9 cellular contexts compared by ENCODE assay signal in genomic region chr1:174074757-174075156, GRCh38. TPM values are rescaled to one million over a fixed set of nuclear protein-coding genes. Genes with fewer than 3 reads are reported as not detected.
DNase-seq lines count a peak whose midpoint lies in the region; ATAC-seq and TF ChIP-seq lines count a peak whose summit lies in the region.
"Had no signal": no experiment of that assay in that cellular context is flagged by ENCODE, and none has a peak within 500 bp of the region (broad histone marks: within the 10 kb centered on the region; RNA-seq: fewer than 3 reads in every experiment).

No MANE protein-coding gene starts in this region.

- H3K4me1 Mint-ChIP-seq in CD4-positive, alpha-beta T cell (ENCODE audit: low read depth): no peaks in the 10 kb centered on the region

- POLR2A ChIA-PET in CD4-positive, alpha-beta T cell (lab: Charles Lee): no interaction called here
- POLR2A ChIA-PET in IMR-90 (lab: Charles Lee; ENCODE audit: unreplicated experiment): no interaction called here

- H2AFZ ChIP-seq in IMR-90 (replicated peaks; ENCODE audit: low read length, poor library complexity): no peak overlapping the region

- H3K79me1 ChIP-seq in IMR-90 (ENCODE audit: low read depth in 1 of 2, low read length in 2 of 2): no peaks in the 10 kb centered on the region

- H3K27me3 ChIP-seq in CD4-positive, alpha-beta T cell (ENCODE audit: control insufficient read depth, insufficient read depth, low read length): no peaks in the 10 kb centered on the region
- H3K27me3 ChIP-seq in IMR-90 (ENCODE audit: control insufficient read depth, insufficient read depth, low read length): no peaks in the 10 kb centered on the region
- H3K27me3 ChIP-seq in adrenal gland: no peaks in the 10 kb centered on the region
- no peaks in the 10 kb centered on the region for H3K27me3 ChIP-seq in liver (ENCODE audit: control insufficient read depth in 4 of 4, insufficient read depth in 4 of 4, low read length in 3 of 4)

- TF ChIP-seq CTCF in CD4-positive, alpha-beta T cell (IDR thresholded peaks at IDR 0.05): peak; percentile 32
- peak; percentile 64 for TF ChIP-seq CTCF in IMR-90 (conservative IDR thresholded peaks at IDR 0.05; ENCODE audit: low read depth, low read length)
- TF ChIP-seq CTCF in adrenal gland (IDR thresholded peaks at IDR 0.05): peak; percentile 17 to 55 (median 44)
- TF ChIP-seq CTCF in liver (IDR thresholded peaks at IDR 0.05; ENCODE audit: low read depth, low read length, missing input control): peak; percentile 28

- intact Hi-C loops in CD4-positive, alpha-beta T cell (cut with DNase I, micrococcal nuclease): loop anchor here (5.0 to 10.0 kb wide), 3 partner anchors 652 to 1332 kb away; no protein-coding TSS in a partner anchor
- intact Hi-C loops in IMR-90 (cut with micrococcal nuclease): loop anchor here (5.0 kb wide), 4 partner anchors 52 to 1332 kb away; partner anchors contain the start of gene RC3H1
- intact Hi-C loops in adrenal gland (cut with DNase I): loop anchor here in 1 of 2 donors (10.0 kb wide), 1 partner anchor 100 kb away; no protein-coding TSS in a partner anchor

- in situ Hi-C loops in IMR-90 (cut with MboI; ENCODE audit: low sequenced_read_pairs): loop anchor here (10.0 kb wide), 2 partner anchors 80 to 1330 kb away; no protein-coding TSS in a partner anchor
- in situ Hi-C loops in KBM-7 (cut with MboI; ENCODE audit: low pct_unique_long_range_greater_than_20kb, low sequenced_read_pairs): no loop called here

- no peak overlapping the region for H2BK20ac ChIP-seq in IMR-90 (ENCODE audit: low read depth, low read length)

- no peak for DNase-seq in CD4-positive, alpha-beta T cell
- DNase-seq in IMR-90 (peak; percentile 55), adrenal gland (no peak), KBM-7 (no peak), NCI-H1417 treated with DMSO at 0.1 percent for 48 hours (lab: John Stamatoyannopoulos, UW) (no peak)

- no peak overlapping the region for H3K14ac ChIP-seq in IMR-90 (replicated peaks; ENCODE audit: low read depth, low read length)

- TF ChIP-seq POLR2A in IMR-90 (IDR thresholded peaks at IDR 0.05; ENCODE audit: low read depth, low read length) (no peak), adrenal gland (IDR thresholded peaks at IDR 0.05) (no peak)

- no peak overlapping the region for H2AK9ac ChIP-seq in IMR-90 (replicated peaks; ENCODE audit: low read depth, low read length, poor library complexity)

- no peak overlapping the region for H4K91ac ChIP-seq in IMR-90 (ENCODE audit: insufficient read depth, low read depth, low read length)

- peak; percentile 72 for TF ChIP-seq RAD21 in IMR-90 (IDR thresholded peaks at IDR 0.05; ENCODE audit: low read length)
- TF ChIP-seq RAD21 in liver (IDR thresholded peaks at IDR 0.05): peak; percentile 78 to 80

- H3K36me3 ChIP-seq in IMR-90 (ENCODE audit: control insufficient read depth, insufficient read depth, low read length): no peaks in the 10 kb centered on the region
- H3K36me3 ChIP-seq in adrenal gland (replicated peaks in 1 of 2): no peaks in the 10 kb centered on the region
- no peaks in the 10 kb centered on the region for H3K36me3 ChIP-seq in liver (ENCODE audit: control insufficient read depth in 4 of 4, insufficient read depth in 3 of 4, low read depth in 1 of 4, low read length in 3 of 4)

- dilution Hi-C loops in IMR-90 (cut with HindIII; ENCODE audit: low sequenced_read_pairs, unreplicated experiment): no loop called here

- H2BK15ac ChIP-seq in IMR-90 (ENCODE audit: low read depth, low read length): no peak overlapping the region; the same call in 2 of the 3 replicates

- H3K27me3 Mint-ChIP-seq in CD4-positive, alpha-beta T cell: no peaks in the 10 kb centered on the region

- no peak overlapping the region for H3K4me2 ChIP-seq in IMR-90 (ENCODE audit: low read depth, low read length)

- H4K8ac ChIP-seq in IMR-90 (ENCODE audit: low read depth in 2 of 2, low read length in 2 of 2): no peak overlapping the region

- H4K5ac ChIP-seq in IMR-90 (ENCODE audit: low read depth, low read length): no peak overlapping the region

- H3K36me3 Mint-ChIP-seq in CD4-positive, alpha-beta T cell (ENCODE audit: low read depth): no peaks in the 10 kb centered on the region

- no peak overlapping the region for H2BK120ac ChIP-seq in IMR-90 (ENCODE audit: low read depth, low read length)

- no peak overlapping the region for H3K56ac ChIP-seq in IMR-90 (ENCODE audit: extremely low read depth, insufficient read depth, low read length)

- CTCF ChIA-PET in CD4-positive, alpha-beta T cell (lab: Charles Lee): interaction anchor here (1.3 kb wide), 1 partner anchor 10 kb away, joined by 3 read pairs; no protein-coding TSS in a partner anchor
- CTCF ChIA-PET in IMR-90 (lab: Yijun Ruan, JAX): no interaction called here

- no TSS peak for BruUV-seq in IMR-90 (replicated peaks; lab: Mats Ljungman, UMichigan)

- H3K4me1 ChIP-seq in IMR-90 (ENCODE audit: control insufficient read depth, insufficient read depth, low read length): no peaks in the 10 kb centered on the region
- H3K4me1 ChIP-seq in adrenal gland (replicated peaks in 1 of 2): no peaks in the 10 kb centered on the region
- no peaks in the 10 kb centered on the region for H3K4me1 ChIP-seq in liver (ENCODE audit: control insufficient read depth in 4 of 4, insufficient read depth in 4 of 4, low read length in 3 of 4)

- H2AK5ac ChIP-seq in IMR-90 (ENCODE audit: low read depth, low read length): no peak overlapping the region

- H3K27ac Mint-ChIP-seq in CD4-positive, alpha-beta T cell: no peak overlapping the region
- H3K27ac Mint-ChIP-seq: T-helper 2 cell treated with Interferon-gamma antibody and Interleukin-4, amounts not matched to agents 5 μg/mL and 100 μg/mL, for 36 hours had no signal

- no peak for ATAC-seq in CD4-positive, alpha-beta T cell (ENCODE audit: poor library complexity)
- ATAC-seq in IMR-90 (ENCODE audit: low read depth) (peak; percentile 76), GM19395 (IDR thresholded peaks at IDR 0.05; ENCODE audit: unreplicated experiment) (no peak), HG03045 (IDR thresholded peaks at IDR 0.05; ENCODE audit: unreplicated experiment) (no peak)

- H3K9me3 ChIP-seq in CD4-positive, alpha-beta T cell (ENCODE audit: control insufficient read depth, low read length): no peaks in the 10 kb centered on the region
- no peaks in the 10 kb centered on the region for H3K9me3 ChIP-seq in IMR-90 (ENCODE audit: control insufficient read depth, insufficient read depth, low read length)
- H3K9me3 ChIP-seq in adrenal gland (replicated peaks in 1 of 3): no peaks in the 10 kb centered on the region
- no peaks in the 10 kb centered on the region for H3K9me3 ChIP-seq in liver (ENCODE audit: control insufficient read depth in 4 of 4, low read length in 3 of 4)

- no CpG with 5 or more reads among the region's 2 CpGs for WGBS in IMR-90 (ENCODE audit: extremely low coverage in 2 of 2, insufficient read length in 1 of 2), 2 experiments
- 43 to 45% (median 44%) methylated on average over 2 of the region's 2 CpGs for WGBS in adrenal gland, 4 donors
- WGBS in liver: 17% methylated on average over 2 of the region's 2 CpGs

- H3K4me3 Mint-ChIP-seq in CD4-positive, alpha-beta T cell: no peak overlapping the region
- H3K4me3 Mint-ChIP-seq: T-helper 2 cell treated with Interferon-gamma antibody and Interleukin-4, amounts not matched to agents 5 μg/mL and 100 μg/mL, for 36 hours had no signal

- no peaks in the 10 kb centered on the region for H3K9me1 ChIP-seq in IMR-90 (ENCODE audit: insufficient read depth, low read length)

- H3K9me3 Mint-ChIP-seq in CD4-positive, alpha-beta T cell: no peaks in the 10 kb centered on the region
- H3K9me3 Mint-ChIP-seq: T-helper 2 cell treated with Interferon-gamma antibody and Interleukin-4, amounts not matched to agents 5 μg/mL and 100 μg/mL, for 36 hours had no signal

- no peak overlapping the region for H3K23ac ChIP-seq in IMR-90 (ENCODE audit: low read depth, low read length)

- H3K27ac ChIP-seq in CD4-positive, alpha-beta T cell (ENCODE audit: low read depth, low read length): no peak overlapping the region
- H3K27ac ChIP-seq in IMR-90 (ENCODE audit: insufficient read depth, low read length) (no peak overlapping the region), adrenal gland (no peak overlapping the region), liver (ENCODE audit: low read depth in 1 of 2, low read length in 2 of 2) (no peak overlapping the region)

- no peak overlapping the region for H3K4ac ChIP-seq in IMR-90 (ENCODE audit: low read depth, low read length)

- H3K4me3 ChIP-seq in IMR-90 (ENCODE audit: insufficient read depth, low read depth, low read length) (no peak overlapping the region), adrenal gland (no peak overlapping the region), liver (ENCODE audit: low read depth in 1 of 3, low read length in 3 of 3) (no peak overlapping the region)

- no peak overlapping the region for H2BK5ac ChIP-seq in IMR-90 (ENCODE audit: low read depth, low read length, poor library complexity, severe bottlenecking)

- no peak overlapping the region for H3K18ac ChIP-seq in IMR-90 (ENCODE audit: low read depth, low read length)

- H3K9ac ChIP-seq in IMR-90 (ENCODE audit: low read depth, low read length) (no peak overlapping the region), liver (ENCODE audit: low read depth in 1 of 2, low read length in 2 of 2) (no peak overlapping the region)

- H4K20me1 ChIP-seq in IMR-90 (ENCODE audit: insufficient read depth, low read length): no peaks in the 10 kb centered on the region

TF ChIP-seq in IMR-90, 13 proteins besides CTCF, POLR2A, EP300 and RAD21:
- TF ChIP-seq SMC3 (IDR thresholded peaks at IDR 0.05; ENCODE audit: low read depth, low read length) (peak; percentile 69), RCOR1 (IDR thresholded peaks at IDR 0.05; ENCODE audit: insufficient replicate concordance, low read length) (no peak)

TF ChIP-seq in liver, 16 proteins besides CTCF, POLR2A, EP300 and RAD21 (continues in another document):
- TF ChIP-seq HNF4G (IDR thresholded peaks at IDR 0.05) (no peak), HNF4A (conservative IDR thresholded peaks at IDR 0.05) (no peak), EGR1 (IDR thresholded peaks at IDR 0.05; ENCODE audit: low read depth in 2 of 2) (no peak), RXRA (IDR thresholded peaks at IDR 0.05) (no peak), FOXA1 (IDR thresholded peaks at IDR 0.05) (no peak), TAF1 (conservative IDR thresholded peaks at IDR 0.05) (no peak), FOXA2 (IDR thresholded peaks at IDR 0.05) (no peak), SP1 (IDR thresholded peaks at IDR 0.05) (no peak), YY1 (IDR thresholded peaks at IDR 0.05) (no peak)

RNA-seq across cellular contexts. Expression of gene RC3H1, which starts 52.6 kb away (rescaled TPM):
- 10 to 100 TPM; 38.0 to 40.4 TPM for total RNA-seq in CD4-positive, alpha-beta T cell
- total RNA-seq in IMR-90 (2012; rRNA removed) (26.1 and 39.3 TPM in 2 replicates), adrenal gland (10 to 100 TPM; 19.3 to 36.2 (median 27.5) TPM), liver (10 to 100 TPM; 14.9 to 20.7 TPM)
- polyA plus RNA-seq in IMR-90 (2012; rRNA removed) (5.1 and 5.4 TPM in 2 replicates), adrenal gland (10 to 100 TPM in 1 of 3 donors, 1 to 10 TPM in 2; 3.6 to 12.1 (median 6.7) TPM), liver (1 to 10 TPM; 2.0 to 4.5 TPM)
- polyA plus RNA-seq in IMR-90 (2012; cell fraction: cytosol; rRNA removed): 2.0 and 7.1 TPM in 2 replicates
- polyA plus RNA-seq in IMR-90 (2012; cell fraction: nucleus; rRNA removed; ENCODE audit: low replicate concordance): 1.6 and 13.7 TPM in 2 replicates
